ENCODE assay signal across 8 cellular contexts in the genomic region with DNA sequence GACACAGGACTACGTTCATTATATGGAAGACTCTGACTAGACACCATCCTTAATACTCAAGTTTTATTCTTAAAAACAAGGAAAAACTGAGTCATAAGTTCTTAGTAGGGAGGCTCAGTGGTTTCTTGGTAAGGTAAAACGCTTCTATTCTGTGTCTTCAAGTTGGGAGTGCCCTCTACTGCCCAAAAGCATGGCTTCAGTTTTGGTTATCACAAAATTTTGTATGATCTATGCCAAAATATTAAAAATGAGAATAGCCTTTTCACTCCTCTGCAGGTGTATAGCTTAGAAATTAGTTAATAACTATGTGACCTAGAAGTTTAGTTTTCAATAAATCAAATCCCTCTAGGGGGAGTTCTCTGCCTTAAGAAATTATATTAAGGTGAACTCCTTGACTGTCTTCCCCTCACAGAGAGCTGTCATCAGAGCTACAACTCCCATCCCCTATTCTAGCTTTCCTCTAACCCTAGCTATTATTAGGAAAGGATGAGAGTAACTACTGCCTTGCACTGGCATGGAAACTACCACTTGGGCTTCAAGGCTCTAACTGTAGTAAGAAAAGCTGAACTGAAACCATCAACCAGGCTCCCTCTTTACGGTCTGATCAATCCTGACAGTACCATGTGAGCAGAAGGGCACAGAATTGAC.
DNase-seq lines count a peak whose midpoint lies in the region; ATAC-seq and TF ChIP-seq lines count a peak whose summit lies in the region.

No MANE protein-coding gene starts in this region.

- DNase-seq in GM03348 (ENCODE audit: low spot score) (peak; percentile 21), NCI-H69 (lab: John Stamatoyannopoulos, UW) (peak; percentile 44), fibroblast of villous mesenchyme (ENCODE audit: low read depth) (no peak), UCSD-AML1 (lab: John Stamatoyannopoulos, UW; ENCODE audit: unreplicated experiment) (no peak), SKM-1 treated with dmso at 0.1 percent for 144 hours (lab: John Stamatoyannopoulos, UW; ENCODE audit: unreplicated experiment) (no peak), GM19238 (ENCODE audit: insufficient read length, low spot score) (no peak)

- H3K4me3 ChIP-seq in fibroblast of villous mesenchyme (ENCODE audit: low read depth, low read length): no peak overlapping the region

- peak; percentile 80 for ATAC-seq in GM21529 (IDR thresholded peaks at IDR 0.05; ENCODE audit: unreplicated experiment)
- ATAC-seq in GM19397 (IDR thresholded peaks at IDR 0.05; ENCODE audit: unreplicated experiment): no peak

- peak; percentile 16 for TF ChIP-seq CTCF in fibroblast of villous mesenchyme (IDR thresholded peaks at IDR 0.05; ENCODE audit: insufficient read depth, low read depth, low read length)

Comparison
In these comparisons a context has a peak if more than half of its experiments do, and no peak if none do; other contexts are left out.
1. DNase-seq: peak in GM03348 (single experiment) and NCI-H69 (single experiment); none in fibroblast of villous mesenchyme (single experiment), UCSD-AML1 (single experiment), SKM-1 treated with dmso at 0.1 percent for 144 hours (single experiment) and GM19238 (single experiment).